8 cellular contexts compared by ENCODE assay signal in genomic region chr13:48532146-48532472, GRCh38. TPM values are rescaled to one million over a fixed set of nuclear protein-coding genes. Genes with fewer than 3 reads are reported as not detected.
DNase-seq lines count a peak whose midpoint lies in the region; ATAC-seq and TF ChIP-seq lines count a peak whose summit lies in the region.

No MANE protein-coding gene starts in this region.

- WGBS in mesodermal cell (ENCODE audit: insufficient coverage in 2 of 2), 2 experiments = 50 to 58% methylated on average over 15 to 17 of the region's 17 CpGs
- 6 to 13% methylated on average over 17 of the region's 17 CpGs for WGBS in upper lobe of left lung, 2 donors

- H3K4me1 ChIP-seq in mesodermal cell (ENCODE audit: control insufficient read depth, insufficient read depth, low read length, poor library complexity, severe bottlenecking) (peaks cover 4% of the 10 kb centered on the region), upper lobe of left lung (peaks cover 12 to 20% (median 16%) of the 10 kb centered on the region in 4 donors)

- H3K27me3 Mint-ChIP-seq in T-helper 1 cell treated with Interleukin-12 subunit alpha and Interleukin-12 subunit beta and Interleukin-4 antibody, amounts not matched to agents 30 μg/mL and 1 μg/mL, for 36 hours (ENCODE audit: low read depth) = peaks cover 14% of the 10 kb centered on the region

- DNase-seq in T-helper 1 cell (no peak), NCI-H748 (lab: John Stamatoyannopoulos, UW; ENCODE audit: unreplicated experiment) (peak; percentile 64), dermis blood vessel endothelial cell (peak; percentile 65), upper lobe of left lung (no peak), germinal center (ENCODE audit: low spot score) (no peak)

- peaks cover 10% of the 10 kb centered on the region for H3K9me3 Mint-ChIP-seq in T-helper 1 cell treated with Interleukin-12 subunit alpha and Interleukin-12 subunit beta and Interleukin-4 antibody, amounts not matched to agents 30 μg/mL and 1 μg/mL, for 36 hours

- H3K9me3 ChIP-seq in mesodermal cell (ENCODE audit: control insufficient read depth, low read length) = peaks cover 5% of the 10 kb centered on the region
- no peaks in the 10 kb centered on the region for H3K9me3 ChIP-seq in upper lobe of left lung

- H3K36me3 Mint-ChIP-seq in T-helper 1 cell treated with Interleukin-12 subunit alpha and Interleukin-12 subunit beta and Interleukin-4 antibody, amounts not matched to agents 30 μg/mL and 1 μg/mL, for 36 hours (ENCODE audit: low read depth) = peaks cover 8% of the 10 kb centered on the region

- H3K4me3 ChIP-seq in mesodermal cell (ENCODE audit: extremely low read depth, insufficient read depth, low read length, poor library complexity, severe bottlenecking) (peak overlapping the region; percentile 57), upper lobe of left lung (peak overlapping the region; percentile 56 to 87 (median 63))

- no peak for TF ChIP-seq EP300 in upper lobe of left lung (IDR thresholded peaks at IDR 0.05)

- H3K27me3 ChIP-seq in upper lobe of left lung = no peaks in the 10 kb centered on the region

- H3K27ac ChIP-seq in mesodermal cell (ENCODE audit: low read depth, low read length, severe bottlenecking) = peak overlapping the region; percentile 90
- H3K27ac ChIP-seq in upper lobe of left lung = peak overlapping the region; percentile 95 to 100 (median 98)

- H3K27ac Mint-ChIP-seq in T-helper 1 cell treated with Interleukin-12 subunit alpha and Interleukin-12 subunit beta and Interleukin-4 antibody, amounts not matched to agents 30 μg/mL and 1 μg/mL, for 36 hours = peak overlapping the region; percentile 96

- no peak for TF ChIP-seq POLR2A in upper lobe of left lung (IDR thresholded peaks at IDR 0.05)

- peak; percentile 30 to 53 for ATAC-seq in upper lobe of left lung (ENCODE audit: low FRiP score in 2 of 2)
- no peak for ATAC-seq in HG03342 (IDR thresholded peaks at IDR 0.05; ENCODE audit: unreplicated experiment)

- peak overlapping the region; percentile 90 for H3K4me3 Mint-ChIP-seq in T-helper 1 cell treated with Interleukin-12 subunit alpha and Interleukin-12 subunit beta and Interleukin-4 antibody, amounts not matched to agents 30 μg/mL and 1 μg/mL, for 36 hours

- TF ChIP-seq CTCF in upper lobe of left lung (IDR thresholded peaks at IDR 0.05) = no peak

- H3K36me3 ChIP-seq in mesodermal cell (ENCODE audit: control insufficient read depth, insufficient read depth, low read length) (no peaks in the 10 kb centered on the region), upper lobe of left lung (no peaks in the 10 kb centered on the region)

- H3K4me1 Mint-ChIP-seq in T-helper 1 cell treated with Interleukin-12 subunit alpha and Interleukin-12 subunit beta and Interleukin-4 antibody, amounts not matched to agents 30 μg/mL and 1 μg/mL, for 36 hours (ENCODE audit: low read depth) = peaks cover 29% of the 10 kb centered on the region

RNA-seq across cellular contexts. Expression of gene RCBTB2, which starts 0.8 kb away (rescaled TPM):
- 19.3 and 24.8 TPM in 2 replicates for total RNA-seq in dermis blood vessel endothelial cell
- polyA plus RNA-seq in mesodermal cell (2013, experiment 1 of 2) = 15.6 TPM
- 13.9 TPM for polyA plus RNA-seq in mesodermal cell (2013, experiment 2 of 2)
- total RNA-seq in upper lobe of left lung = 10 to 100 TPM in 3 of 6 donors, 1 to 10 TPM in 3; 5.5 to 17.0 (median 9.9) TPM

Comparison
In these comparisons a context has a peak if more than half of its experiments do, and no peak if none do; other contexts are left out.
1. DNase-seq: peak in NCI-H748 (single experiment) and dermis blood vessel endothelial cell (single experiment); none in T-helper 1 cell (0 of 5), upper lobe of left lung (0 of 2) and germinal center (single experiment).